ENCODE assay signal across 1 cellular context in genomic region chr1:161503394-161503748, GRCh38.
A peak's percentile ranks its signal among the peaks of the same experiment; 100 is the strongest.
TF ChIP-seq lines count a peak whose summit lies in the region.

No MANE protein-coding gene starts in this region.

TF ChIP-seq in K562, 482 proteins besides CTCF, POLR2A, EP300 and RAD21 (continued from another document):
- TF ChIP-seq ZBTB9 (CRISPR knock-in tag; IDR thresholded peaks at IDR 0.05) (0 out of 2 replicates have a peak, but pooled peaks have one; percentile 18), ZSCAN29 (IDR thresholded peaks at IDR 0.05) (no peak), SNIP1 (IDR thresholded peaks at IDR 0.05; ENCODE audit: low read depth) (no peak), FOXP4 (CRISPR knock-in tag; IDR thresholded peaks at IDR 0.05; ENCODE audit: borderline replicate concordance) (no peak), RBM15 (IDR thresholded peaks at IDR 0.05; ENCODE audit: insufficient read depth, low read length) (no peak), ZNF311 (CRISPR knock-in tag; IDR thresholded peaks at IDR 0.05) (peak; percentile 77; the same call in 1 of the 2 replicates), ARID1B (IDR thresholded peaks at IDR 0.05) (no peak), BCOR (IDR thresholded peaks at IDR 0.05) (no peak), EP400 (IDR thresholded peaks at IDR 0.05) (no peak), ELF2 (CRISPR knock-in tag; IDR thresholded peaks at IDR 0.05) (0 out of 2 replicates have a peak, but pooled peaks have one; percentile 47), HDAC6 (IDR thresholded peaks at IDR 0.05; ENCODE audit: low read depth, low read length) (no peak), HSF4 (CRISPR knock-in tag; IDR thresholded peaks at IDR 0.05; ENCODE audit: borderline replicate concordance) (no peak), ZNF398 (CRISPR knock-in tag; IDR thresholded peaks at IDR 0.05) (no peak), POLR2AphosphoS5 (IDR thresholded peaks at IDR 0.05; ENCODE audit: control insufficient read depth, insufficient read depth, low read depth, low read length) (no peak)
TF ChIP-seq in K562: peak in this region for 17.
